In the genomic region with DNA sequence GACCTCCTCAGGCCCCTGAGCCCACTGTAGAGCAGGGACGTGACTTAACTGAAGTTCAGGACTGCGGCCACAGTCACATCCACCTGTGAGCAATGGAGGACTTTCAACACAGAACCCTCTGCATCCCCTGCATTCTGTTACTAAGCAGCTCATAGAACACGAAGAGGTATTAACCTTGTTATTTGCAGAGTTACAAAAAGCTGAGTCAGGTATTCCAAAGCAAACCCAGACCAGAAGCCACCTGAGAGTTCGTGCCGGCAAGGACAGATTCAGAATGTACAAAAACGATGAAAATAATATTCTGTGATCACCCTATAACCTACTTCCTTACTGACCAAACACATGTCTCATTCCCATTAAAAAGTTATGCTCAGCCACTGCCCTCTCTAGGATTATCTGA, we compare ENCODE assay signal across 17 cellular contexts. TPM values are rescaled to one million over a fixed set of nuclear protein-coding genes. Genes with fewer than 3 reads are reported as not detected.
DNase-seq lines count a peak whose midpoint lies in the region; ATAC-seq, FAIRE-seq and TF ChIP-seq lines count a peak whose summit lies in the region.
"Had no signal": no experiment of that assay in that cellular context is flagged by ENCODE, and none has a peak within 500 bp of the region (broad histone marks: within the 10 kb centered on the region; RNA-seq: fewer than 3 reads in every experiment).

No MANE protein-coding gene starts in this region.

- H3K9me3 ChIP-seq in Loucy (ENCODE audit: insufficient read depth, low read depth, low read length) (no peaks in the 10 kb centered on the region), K562 (replicated peaks; ENCODE audit: control insufficient read depth, insufficient read depth, low read depth, low read length) (no peaks in the 10 kb centered on the region), hepatocyte (ENCODE audit: low read depth) (no peaks in the 10 kb centered on the region), pancreas (no peaks in the 10 kb centered on the region)
- H3K9me3 ChIP-seq: BE2C had no signal

- no peak overlapping the region for H3K4me3 ChIP-seq in Loucy (ENCODE audit: low read length, poor library complexity, severe bottlenecking)
- no peak overlapping the region for H3K4me3 ChIP-seq in K562
- H3K4me3 ChIP-seq in hepatocyte = no peak overlapping the region
- H3K4me3 ChIP-seq in pancreas = no peak overlapping the region

- H3K4me2 ChIP-seq in Loucy (ENCODE audit: low read depth, low read length, poor library complexity, severe bottlenecking) (no peak overlapping the region), K562 (ENCODE audit: insufficient read depth, low read length) (no peak overlapping the region), hepatocyte (no peak overlapping the region)

- H4K20me1 ChIP-seq in Loucy (ENCODE audit: insufficient read depth, low read length, poor library complexity, severe bottlenecking) (no peaks in the 10 kb centered on the region), K562 (replicated peaks; ENCODE audit: control insufficient read depth, insufficient read depth, low read length) (no peaks in the 10 kb centered on the region), hepatocyte (ENCODE audit: insufficient read depth, poor library complexity, severe bottlenecking) (no peaks in the 10 kb centered on the region)

- WGBS in K562 (ENCODE audit: insufficient coverage, low coverage, missing lambda C conversion rate) = 23% methylated on average over 6 of the region's 6 CpGs
- WGBS in hepatocyte (ENCODE audit: low lambda C conversion rate, missing lambda C conversion rate) = 70% methylated on average over 6 of the region's 6 CpGs
- 53 to 57% methylated on average over 6 of the region's 6 CpGs for WGBS in pancreas, 2 donors

- no peak for FAIRE-seq in K562 (lab: Jason Lieb, UNC)
- no peak for FAIRE-seq in pancreas (lab: Jason Lieb, UNC)
- FAIRE-seq: A204.1, GM12892, HTR-8/SVneo had no signal

- POLR2A ChIA-PET in K562 (lab: Yijun Ruan, JAX) = no interaction called here

- H3K9ac ChIP-seq in Loucy (ENCODE audit: low read depth, low read length, poor library complexity, severe bottlenecking) (no peak overlapping the region), K562 (ENCODE audit: insufficient read depth in 1 of 2, low read depth in 2 of 2, low read length in 2 of 2) (no peak overlapping the region)

- TF ChIP-seq RAD21 in K562 (CRISPR knock-in tag; conservative IDR thresholded peaks at IDR 0.05 in 1 of 2, IDR thresholded peaks at IDR 0.05 in 1 of 2) = no peak

- intact Hi-C loops in K562 (cut with micrococcal nuclease) (no loop called here), pancreas (cut with DNase I) (no loop called here)

- TF ChIP-seq CTCF in Loucy (conservative IDR thresholded peaks at IDR 0.05; ENCODE audit: low read length) (no peak), K562 (IDR thresholded peaks at IDR 0.05 in 2 of 3, conservative IDR thresholded peaks at IDR 0.05 in 1 of 3; ENCODE audit: insufficient read depth in 2 of 3, low read depth in 1 of 3, low read length in 3 of 3) (no peak), hepatocyte (IDR thresholded peaks at IDR 0.05; ENCODE audit: poor library complexity) (no peak), pancreas (IDR thresholded peaks at IDR 0.05) (no peak)

- H2AFZ ChIP-seq in Loucy (ENCODE audit: low read length) (peak overlapping the region; percentile 52; the same call in 1 of the 2 replicates), K562 (ENCODE audit: low read depth, low read length) (peak overlapping the region; percentile 44; the same call in 1 of the 2 replicates), hepatocyte (peak overlapping the region; percentile 49)

- H3K79me2 ChIP-seq in Loucy (ENCODE audit: insufficient read depth, low read length) = no peaks in the 10 kb centered on the region
- H3K79me2 ChIP-seq in K562 (ENCODE audit: control insufficient read depth, insufficient read depth, low read length) = no peaks in the 10 kb centered on the region
- no peaks in the 10 kb centered on the region for H3K79me2 ChIP-seq in hepatocyte

- H3K36me3 ChIP-seq in Loucy (ENCODE audit: insufficient read depth, low read length) (no peaks in the 10 kb centered on the region), K562 (ENCODE audit: control insufficient read depth, insufficient read depth, low read length) (no peaks in the 10 kb centered on the region), hepatocyte (replicated peaks; ENCODE audit: insufficient read depth, low read depth) (no peaks in the 10 kb centered on the region), pancreas (no peaks in the 10 kb centered on the region)
- H3K36me3 ChIP-seq: BE2C had no signal

- no peaks in the 10 kb centered on the region for H3K9me2 ChIP-seq in Loucy (replicated peaks; ENCODE audit: low read depth, low read length)
- H3K9me2 ChIP-seq in hepatocyte (replicated peaks; ENCODE audit: insufficient read depth) = no peaks in the 10 kb centered on the region

- in situ Hi-C loops in K562 (cut with MboI) = no loop called here
- in situ Hi-C loops in KBM-7 (cut with MboI; ENCODE audit: low pct_unique_long_range_greater_than_20kb, low sequenced_read_pairs) = no loop called here

- no peak overlapping the region for H3K27ac ChIP-seq in K562 (ENCODE audit: extremely low read depth, low read depth, low read length)
- peak overlapping the region; percentile 61 for H3K27ac ChIP-seq in hepatocyte
- peak overlapping the region in 1 of 4 donors; percentile 26 for H3K27ac ChIP-seq in pancreas
- H3K27ac ChIP-seq: C4-2B had no signal

- no peaks in the 10 kb centered on the region for H3K9me1 ChIP-seq in K562 (ENCODE audit: control insufficient read depth, insufficient read depth, low read length)

- DNase-seq in K562 (ENCODE audit: extremely low read depth in 1 of 4, low spot score in 3 of 4) (no peak), hepatocyte (ENCODE audit: low spot score) (no peak), pancreas (no peak), NCI-H1436 treated with DMSO at 0.1 percent for 48 hours (lab: John Stamatoyannopoulos, UW) (no peak), KBM-7 (no peak), DMS153 (lab: John Stamatoyannopoulos, UW) (no peak)
- DNase-seq: BE2C; CD4-positive, alpha-beta memory T cell; DND-41; GDM1; GOT3; H9 had no signal

- BruUV-seq in K562 (replicated peaks; lab: Mats Ljungman, UMichigan) = no TSS peak

- TF ChIP-seq POLR2A in K562 (conservative IDR thresholded peaks at IDR 0.05) = no peak

- no peak for TF ChIP-seq EP300 in K562 (IDR thresholded peaks at IDR 0.05; ENCODE audit: low read length)

- H3F3A ChIP-seq in Loucy (ENCODE audit: low read depth) = no peaks in the 10 kb centered on the region; the same call in 1 of the 2 replicates

- H3K4me1 ChIP-seq in Loucy (ENCODE audit: insufficient read depth, low read length, poor library complexity, severe bottlenecking) (peaks cover 5% of the 10 kb centered on the region), K562 (replicated peaks in 1 of 2; ENCODE audit: control insufficient read depth in 2 of 2, insufficient read depth in 2 of 2, low read length in 2 of 2) (no peaks in the 10 kb centered on the region), hepatocyte (ENCODE audit: insufficient read depth) (no peaks in the 10 kb centered on the region), pancreas (no peaks in the 10 kb centered on the region)
- H3K4me1 ChIP-seq: BE2C had no signal

- CTCF ChIA-PET in K562 (lab: Yijun Ruan, JAX; ENCODE audit: low intra/inter-chr PET ratio) = no interaction called here

- ATAC-seq in K562 = no peak
- peak in 3 of 4 donors; percentile 30 to 61 (median 51) for ATAC-seq in pancreas

- no peaks in the 10 kb centered on the region for H3K27me3 ChIP-seq in Loucy (ENCODE audit: insufficient read depth, low read length, poor library complexity, severe bottlenecking)
- H3K27me3 ChIP-seq in K562 (ENCODE audit: control insufficient read depth in 2 of 2, insufficient read depth in 2 of 2, low read length in 2 of 2) = no peaks in the 10 kb centered on the region
- no peaks in the 10 kb centered on the region for H3K27me3 ChIP-seq in hepatocyte
- no peaks in the 10 kb centered on the region for H3K27me3 ChIP-seq in pancreas
- H3K27me3 ChIP-seq: BE2C had no signal

RNA-seq across cellular contexts. Expression of a gene that starts 33.0 kb away (rescaled TPM):
- total RNA-seq in K562 (2011; cell fraction: chromatin; rRNA removed; ENCODE audit: low replicate concordance) = not detected in 2 replicates
- total RNA-seq in K562 (2011; cell fraction: nucleolus; rRNA removed) = not detected in 2 replicates
- not detected in 2 replicates for total RNA-seq in K562 (2011; cell fraction: nucleoplasm; rRNA removed)
- total RNA-seq in K562 (2014; rRNA removed) = not detected in 2 replicates
- not detected in 2 replicates for total RNA-seq in K562 (2014; rRNA removed; fragmentation: Illumina TruSeq; extraction: Trizol)
- total RNA-seq in K562 (2015; rRNA removed; fragmentation: Illumina TruSeq; extraction: Trizol) = not detected in 2 replicates
- 0.42 and 1.3 TPM in 2 replicates for total RNA-seq in K562 (2021)
- not detected in 2 replicates for polyA plus RNA-seq in K562 (2011; rRNA removed)
- not detected in 2 replicates for polyA plus RNA-seq in K562 (2011; cell fraction: cytosol; rRNA removed)
- polyA plus RNA-seq in K562 (2011; cell fraction: nucleus; rRNA removed) = not detected in 2 replicates
- polyA plus RNA-seq in K562 (2012) = 0.25 and 0.89 TPM in 2 replicates
- polyA plus RNA-seq in K562 (2014; fragmentation: Illumina TruSeq; extraction: Trizol) = 0.18 TPM in 1 of 2 replicates, not detected in the other
- under 1 TPM in 1 of 2 experiments, not detected in 1; 0.35 TPM for polyA plus RNA-seq in K562 (2014; fragmentation: Nextera tagmentation; extraction: Ambion mirVana)
- polyA plus RNA-seq in K562 (2014; rRNA removed) = not detected in 2 replicates
- not detected in 2 replicates for polyA minus RNA-seq in K562 (2011; rRNA and poly(A)+ RNA removed)
- polyA minus RNA-seq in K562 (2011; cell fraction: cytosol; rRNA and poly(A)+ RNA removed) = not detected in 2 replicates
- polyA minus RNA-seq in K562 (2011; cell fraction: nucleus; rRNA and poly(A)+ RNA removed) = not detected in 2 replicates
- 3.5 TPM in 1 of 2 replicates, not detected in the other for total RNA-seq in hepatocyte
- polyA plus RNA-seq in hepatocyte = 1.5 and 1.6 TPM in 2 replicates
- total RNA-seq in pancreas = 1,000 to 10,000 TPM in 3 of 6 donors, 100 to 1,000 TPM in 3; 341 to 5,218 (median 1,762) TPM
- 1,000 to 10,000 TPM in 1 of 2 donors, 100 to 1,000 TPM in 1; 986 to 1,801 TPM for polyA plus RNA-seq in pancreas
- total RNA-seq: CD4-positive, alpha-beta memory T cell; H9 had no signal
- polyA plus RNA-seq: CD4-positive, alpha-beta memory T cell had no signal

RNA-seq across cellular contexts. Expression of a gene that starts 54.6 kb away (rescaled TPM):
- total RNA-seq in K562 (2011; cell fraction: chromatin; rRNA removed; ENCODE audit: low replicate concordance) = 9.6 and 14.3 TPM in 2 replicates
- 7.1 and 7.2 TPM in 2 replicates for total RNA-seq in K562 (2011; cell fraction: nucleolus; rRNA removed)
- 12.5 and 19.9 TPM in 2 replicates for total RNA-seq in K562 (2011; cell fraction: nucleoplasm; rRNA removed)
- total RNA-seq in K562 (2014; rRNA removed) = 8.2 and 9.7 TPM in 2 replicates
- 12.8 and 13.8 TPM in 2 replicates for total RNA-seq in K562 (2014; rRNA removed; fragmentation: Illumina TruSeq; extraction: Trizol)
- 11.1 and 11.3 TPM in 2 replicates for total RNA-seq in K562 (2015; rRNA removed; fragmentation: Illumina TruSeq; extraction: Trizol)
- total RNA-seq in K562 (2021) = 20.5 and 22.5 TPM in 2 replicates
- polyA plus RNA-seq in K562 (2011; rRNA removed) = 10.2 and 12.0 TPM in 2 replicates
- polyA plus RNA-seq in K562 (2011; cell fraction: cytosol; rRNA removed) = 6.8 and 10.1 TPM in 2 replicates
- 5.5 and 8.1 TPM in 2 replicates for polyA plus RNA-seq in K562 (2011; cell fraction: nucleus; rRNA removed)
- 21.8 and 25.8 TPM in 2 replicates for polyA plus RNA-seq in K562 (2012)
- polyA plus RNA-seq in K562 (2014; fragmentation: Illumina TruSeq; extraction: Trizol) = 22.3 and 26.2 TPM in 2 replicates
- 1 to 10 TPM; 7.8 to 8.4 TPM for polyA plus RNA-seq in K562 (2014; fragmentation: Nextera tagmentation; extraction: Ambion mirVana)
- 11.3 and 11.8 TPM in 2 replicates for polyA plus RNA-seq in K562 (2014; rRNA removed)
- 20.5 and 24.5 TPM in 2 replicates for polyA minus RNA-seq in K562 (2011; rRNA and poly(A)+ RNA removed)
- polyA minus RNA-seq in K562 (2011; cell fraction: cytosol; rRNA and poly(A)+ RNA removed) = 11.1 and 12.7 TPM in 2 replicates
- 4.0 and 7.6 TPM in 2 replicates for polyA minus RNA-seq in K562 (2011; cell fraction: nucleus; rRNA and poly(A)+ RNA removed)
- 41.2 and 41.4 TPM in 2 replicates for total RNA-seq in hepatocyte
- polyA plus RNA-seq in hepatocyte = 36.3 and 39.8 TPM in 2 replicates
- 10 to 100 TPM; 33.1 to 44.8 (median 36.2) TPM for total RNA-seq in pancreas
- polyA plus RNA-seq in pancreas = 10 to 100 TPM; 13.3 to 16.6 TPM

Comparison
In these comparisons a context has a peak if more than half of its experiments do, and no peak if none do; other contexts are left out.
1. RNA of a gene that starts 33.0 kb away (total RNA-seq): 341 to 5,218 TPM in pancreas; 0.42 to 1.3 TPM in K562 and 3.5 TPM in hepatocyte; every median in the first group is over 10 times any median in the second.
2. Peak in every context shown above with its lines, with median percentiles within 50 percentile points of each other: H2AFZ ChIP-seq.